ENCODE assay signal across 3 cellular contexts in genomic region chr2:128973566-128973965, GRCh38.
"Had no signal": no experiment of that assay in that cellular context is flagged by ENCODE, and none has a peak within 500 bp of the region (broad histone marks: within the 10 kb centered on the region; RNA-seq: fewer than 3 reads in every experiment).

No MANE protein-coding gene starts in this region.

- DNase-seq: GDM1, GF-D8 had no signal

- H3K4me3 ChIP-seq: GM12878 had no signal
